In the genomic region with DNA sequence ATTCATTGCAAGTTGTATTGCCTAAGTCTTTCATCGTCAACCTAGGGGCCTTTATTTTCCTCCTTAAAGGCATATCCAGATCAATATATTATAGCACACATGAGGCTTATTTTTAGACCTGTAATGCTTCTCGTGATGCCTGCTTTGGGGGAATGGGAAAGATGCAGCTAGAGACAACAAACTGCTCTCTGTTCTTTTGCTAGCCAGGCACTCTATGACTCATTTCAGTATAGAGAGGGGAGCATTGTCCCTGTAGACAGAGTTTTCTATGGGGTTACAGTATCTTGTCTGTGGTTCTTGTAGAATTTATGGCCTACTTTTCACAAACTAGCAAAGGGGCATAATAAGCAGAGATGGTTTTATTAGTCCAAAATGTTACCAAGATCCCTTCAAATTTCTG, we compare ENCODE assay signal across 12 cellular contexts.
A peak's percentile ranks its signal among the peaks of the same experiment; 100 is the strongest.
DNase-seq lines count a peak whose midpoint lies in the region; ATAC-seq, FAIRE-seq and TF ChIP-seq lines count a peak whose summit lies in the region.
"Had no signal": no experiment of that assay in that cellular context is flagged by ENCODE, and none has a peak within 500 bp of the region (broad histone marks: within the 10 kb centered on the region; RNA-seq: fewer than 3 reads in every experiment).

No MANE protein-coding gene starts in this region.

- no peak overlapping the region for H2AFZ ChIP-seq in astrocyte (ENCODE audit: low read depth, low read length)

- H3K36me3 Mint-ChIP-seq in astrocyte (ENCODE audit: low read depth, unreplicated experiment), result no peaks in the 10 kb centered on the region
- H3K36me3 Mint-ChIP-seq: CD8-positive, alpha-beta T cell had no signal

- no peaks in the 10 kb centered on the region for H3K27me3 ChIP-seq in astrocyte (ENCODE audit: insufficient read depth, low read length)
- no peaks in the 10 kb centered on the region for H3K27me3 ChIP-seq in rectal smooth muscle tissue (ENCODE audit: control insufficient read depth, insufficient read depth, low read length)
- H3K27me3 ChIP-seq in right atrium auricular region, result no peaks in the 10 kb centered on the region
- H3K27me3 ChIP-seq: esophagus muscularis mucosa had no signal

- no peak overlapping the region for H3K27ac ChIP-seq in astrocyte (ENCODE audit: low read depth, low read length)
- H3K27ac ChIP-seq in rectal smooth muscle tissue (ENCODE audit: low read depth, low read length), result peak overlapping the region; percentile 27
- H3K27ac ChIP-seq in right atrium auricular region, result no peak overlapping the region
- H3K27ac ChIP-seq: esophagus muscularis mucosa had no signal

- TF ChIP-seq CTCF in astrocyte (IDR thresholded peaks at IDR 0.05; ENCODE audit: insufficient read depth, low read depth, low read length), result no peak
- TF ChIP-seq CTCF in right atrium auricular region (IDR thresholded peaks at IDR 0.05), result no peak

- H3K4me1 Mint-ChIP-seq in astrocyte (ENCODE audit: low read depth, unreplicated experiment), result peaks cover 25% of the 10 kb centered on the region
- H3K4me1 Mint-ChIP-seq: IgD-negative memory B cell; stimulated activated naive CD8-positive, alpha-beta T cell treated with anti-CD3 and anti-CD28 coated beads, Interleukin-15, amount 100 ng/mL, for 72 hours had no signal

- H3K9me3 ChIP-seq in astrocyte (ENCODE audit: insufficient read depth, low read depth, low read length) (no peaks in the 10 kb centered on the region), right atrium auricular region (no peaks in the 10 kb centered on the region)
- H3K9me3 ChIP-seq: esophagus muscularis mucosa had no signal

- H3K27me3 Mint-ChIP-seq in astrocyte (ENCODE audit: low read depth, unreplicated experiment), result no peaks in the 10 kb centered on the region
- H3K27me3 Mint-ChIP-seq: IgD-negative memory B cell; stimulated activated naive CD8-positive, alpha-beta T cell treated with anti-CD3 and anti-CD28 coated beads, Interleukin-15, amount 100 ng/mL, for 72 hours had no signal

- DNase-seq in astrocyte (ENCODE audit: low read depth) (no peak), middle frontal gyrus (ENCODE audit: extremely low spot score, low spot score) (no peak), right atrium auricular region (ENCODE audit: low spot score) (no peak), NOMO-1 (lab: John Stamatoyannopoulos, UW; ENCODE audit: unreplicated experiment in 2 of 2) (no peak)
- DNase-seq: CD8-positive, alpha-beta T cell; stimulated activated naive CD8-positive, alpha-beta T cell treated with anti-CD3 and anti-CD28 coated beads, Interleukin-15, amount 100 ng/mL, for 72 hours had no signal

- no peaks in the 10 kb centered on the region for H3K9me3 Mint-ChIP-seq in astrocyte (ENCODE audit: unreplicated experiment)
- H3K9me3 Mint-ChIP-seq: CD8-positive, alpha-beta T cell had no signal

- peak overlapping the region; percentile 59 for H3K27ac Mint-ChIP-seq in astrocyte (ENCODE audit: unreplicated experiment)
- H3K27ac Mint-ChIP-seq: CD8-positive, alpha-beta T cell; IgD-negative memory B cell; stimulated activated naive CD8-positive, alpha-beta T cell treated with anti-CD3 and anti-CD28 coated beads, Interleukin-15, amount 100 ng/mL, for 72 hours had no signal

- ATAC-seq in GM18907 (IDR thresholded peaks at IDR 0.05; ENCODE audit: unreplicated experiment), result peak; percentile 63
- ATAC-seq in HG02885 (IDR thresholded peaks at IDR 0.05; ENCODE audit: poor library complexity, unreplicated experiment), result peak; percentile 66
- ATAC-seq: CD8-positive, alpha-beta T cell; stimulated activated naive CD8-positive, alpha-beta T cell treated with anti-CD3 and anti-CD28 coated beads, Interleukin-15, amount 100 ng/mL, for 72 hours had no signal

- FAIRE-seq in astrocyte (lab: Jason Lieb, UNC), result no peak

- no peak overlapping the region for H3K4me3 Mint-ChIP-seq in astrocyte (ENCODE audit: unreplicated experiment)
- H3K4me3 Mint-ChIP-seq: CD8-positive, alpha-beta T cell; IgD-negative memory B cell; stimulated activated naive CD8-positive, alpha-beta T cell treated with anti-CD3 and anti-CD28 coated beads, Interleukin-15, amount 100 ng/mL, for 72 hours had no signal

- H3K4me1 ChIP-seq in astrocyte (ENCODE audit: insufficient read depth, low read length) (peaks cover 3% of the 10 kb centered on the region), rectal smooth muscle tissue (ENCODE audit: control insufficient read depth, insufficient read depth, low read length) (peaks cover 22% of the 10 kb centered on the region), right atrium auricular region (no peaks in the 10 kb centered on the region)

- no peak overlapping the region for H3K4me2 ChIP-seq in astrocyte (ENCODE audit: low read length)

- no peak overlapping the region for H3K4me3 ChIP-seq in astrocyte (ENCODE audit: insufficient read depth, low read depth, low read length)
- H3K4me3 ChIP-seq in rectal smooth muscle tissue (ENCODE audit: low read length), result no peak overlapping the region
- H3K4me3 ChIP-seq in right atrium auricular region, result no peak overlapping the region
- H3K4me3 ChIP-seq: esophagus muscularis mucosa, SK-N-MC had no signal

- no peaks in the 10 kb centered on the region for H3K79me2 ChIP-seq in astrocyte (ENCODE audit: insufficient read depth, low read length)

- H4K20me1 ChIP-seq in astrocyte (ENCODE audit: insufficient read depth, low read length), result no peaks in the 10 kb centered on the region

- no peak overlapping the region for H3K9ac ChIP-seq in astrocyte (ENCODE audit: low read length)
- H3K9ac ChIP-seq in rectal smooth muscle tissue (ENCODE audit: low read length), result no peak overlapping the region

- H3K36me3 ChIP-seq in astrocyte (ENCODE audit: insufficient read depth, low read length) (no peaks in the 10 kb centered on the region), rectal smooth muscle tissue (ENCODE audit: control insufficient read depth, insufficient read depth, low read length) (no peaks in the 10 kb centered on the region), right atrium auricular region (no peaks in the 10 kb centered on the region)
- H3K36me3 ChIP-seq: esophagus muscularis mucosa had no signal
